Comparison of ENCODE assay signal across 16 cellular contexts in genomic region chr12:1022032-1022970, GRCh38. TPM values are rescaled to one million over a fixed set of nuclear protein-coding genes. Genes with fewer than 3 reads are reported as not detected.
DNase-seq lines count a peak whose midpoint lies in the region; ATAC-seq and TF ChIP-seq lines count a peak whose summit lies in the region.
"Had no signal": no experiment of that assay in that cellular context is flagged by ENCODE, and none has a peak within 500 bp of the region (broad histone marks: within the 10 kb centered on the region; RNA-seq: fewer than 3 reads in every experiment).

No MANE protein-coding gene starts in this region.

- 71% methylated on average over 9 of the region's 9 CpGs for WGBS in liver

- peaks cover 0 to 2% of the 10 kb centered on the region in 2 donors for H3K9me3 Mint-ChIP-seq in activated T-cell treated with anti-CD3 and anti-CD28 coated beads, Interleukin-2, amount 50 U/mL, for 72 hours
- H3K9me3 Mint-ChIP-seq: CD8-positive, alpha-beta memory T cell had no signal

- no peak overlapping the region for H3K27ac ChIP-seq in HEK293 (ENCODE audit: extremely low read depth, low read depth, low read length)
- H3K27ac ChIP-seq in liver (ENCODE audit: low read depth in 1 of 2, low read length in 2 of 2) = no peak overlapping the region
- H3K27ac ChIP-seq: BLaER1, GM23248 had no signal

- H3K4me1 Mint-ChIP-seq in activated T-cell treated with anti-CD3 and anti-CD28 coated beads, Interleukin-2, amount 50 U/mL, for 72 hours (ENCODE audit: low read depth) = no peaks in the 10 kb centered on the region

- no peaks in the 10 kb centered on the region for H3K27me3 Mint-ChIP-seq in activated T-cell treated with anti-CD3 and anti-CD28 coated beads, Interleukin-2, amount 50 U/mL, for 72 hours (ENCODE audit: low read depth)
- H3K27me3 Mint-ChIP-seq: CD8-positive, alpha-beta memory T cell had no signal

- no peak overlapping the region for H3K27ac Mint-ChIP-seq in activated T-cell treated with anti-CD3 and anti-CD28 coated beads, Interleukin-2, amount 50 U/mL, for 72 hours
- H3K27ac Mint-ChIP-seq: CD8-positive, alpha-beta memory T cell had no signal

- POLR2A ChIA-PET in HEK293 (lab: Yijun Ruan, JAX) = no interaction called here

- H3K9ac ChIP-seq in adipocyte (ENCODE audit: low read length) (no peak overlapping the region), liver (ENCODE audit: low read depth in 1 of 2, low read length in 2 of 2) (no peak overlapping the region)
- H3K9ac ChIP-seq: BLaER1, GM23248 had no signal

- DNase-seq in adipocyte (ENCODE audit: low read depth) = peak; percentile 64
- peak; percentile 42 for DNase-seq in fibroblast of pulmonary artery (ENCODE audit: low read depth)
- no peak for DNase-seq in activated T-cell treated with anti-CD3 and anti-CD28 coated beads, Interleukin-2, amount 50 U/mL, for 72 hours
- DNase-seq in NAMALWA (ENCODE audit: low spot score) = no peak
- DNase-seq: 8988T; AML-193; Caco-2; CD8-positive, alpha-beta memory T cell; DMS53; GF-D8; GM23248 had no signal

- CTCF ChIA-PET in HEK293 (lab: Yijun Ruan, JAX) = no interaction called here

- peak in 1 of 2 donors; percentile 5 for TF ChIP-seq RAD21 in liver (IDR thresholded peaks at IDR 0.05)

- H3K4me3 Mint-ChIP-seq in activated T-cell treated with anti-CD3 and anti-CD28 coated beads, Interleukin-2, amount 50 U/mL, for 72 hours = no peak overlapping the region
- H3K4me3 Mint-ChIP-seq: CD8-positive, alpha-beta memory T cell had no signal

- H3K27me3 ChIP-seq in adipocyte (replicated peaks; ENCODE audit: control insufficient read depth, insufficient read depth, low read length) (no peaks in the 10 kb centered on the region), liver (ENCODE audit: control insufficient read depth in 4 of 4, insufficient read depth in 4 of 4, low read length in 3 of 4) (no peaks in the 10 kb centered on the region)
- H3K27me3 ChIP-seq: BLaER1 had no signal

- ATAC-seq in GM21825 (IDR thresholded peaks at IDR 0.05; ENCODE audit: unreplicated experiment) = no peak
- ATAC-seq in activated T-cell treated with anti-CD3 and anti-CD28 coated beads, Interleukin-2, amount 50 U/mL, for 72 hours (replicated peaks in 1 of 2) = no peak
- ATAC-seq: HCT116 had no signal

- no peak for TF ChIP-seq CTCF in HEK293 (tag by site-specific recombination; IDR thresholded peaks at IDR 0.05)
- no peak for TF ChIP-seq CTCF in fibroblast of pulmonary artery (IDR thresholded peaks at IDR 0.05; ENCODE audit: low read length, missing control alignments)
- TF ChIP-seq CTCF in liver (IDR thresholded peaks at IDR 0.05; ENCODE audit: low read depth, low read length, missing input control) = no peak

- H3K36me3 Mint-ChIP-seq in activated T-cell treated with anti-CD3 and anti-CD28 coated beads, Interleukin-2, amount 50 U/mL, for 72 hours (ENCODE audit: insufficient read depth in 2 of 2) = no peaks in the 10 kb centered on the region

- H3K36me3 ChIP-seq in HEK293 (ENCODE audit: control insufficient read depth in 2 of 2, insufficient read depth in 1 of 2, low read length in 2 of 2) (0 out of 3 replicates have a peak, but pooled peaks cover 0 to 3% of the 10 kb centered on the region in 2 experiments), adipocyte (ENCODE audit: control insufficient read depth, insufficient read depth, low read length, severe bottlenecking) (no peaks in the 10 kb centered on the region), liver (ENCODE audit: control insufficient read depth in 4 of 4, insufficient read depth in 3 of 4, low read depth in 1 of 4, low read length in 3 of 4) (no peaks in the 10 kb centered on the region)

- H3K4me3 ChIP-seq in HEK293 (ENCODE audit: low read depth, low read length) (no peak overlapping the region), adipocyte (ENCODE audit: low read length) (no peak overlapping the region), fibroblast of pulmonary artery (replicated peaks; ENCODE audit: low read depth, low read length) (no peak overlapping the region), liver (ENCODE audit: low read depth in 1 of 3, low read length in 3 of 3) (no peak overlapping the region)
- H3K4me3 ChIP-seq: BLaER1, GM23248 had no signal

- no peaks in the 10 kb centered on the region for H3K4me1 ChIP-seq in HEK293 (ENCODE audit: control insufficient read depth, insufficient read depth, low read length)
- H3K4me1 ChIP-seq in adipocyte (ENCODE audit: control insufficient read depth, insufficient read depth, low read length) = no peaks in the 10 kb centered on the region
- peaks cover 0 to 6% (median 2%) of the 10 kb centered on the region in 4 donors for H3K4me1 ChIP-seq in liver (ENCODE audit: control insufficient read depth in 4 of 4, insufficient read depth in 4 of 4, low read length in 3 of 4)
- H3K4me1 ChIP-seq: BLaER1, Caco-2 had no signal

- H3K9me3 ChIP-seq in HEK293 (ENCODE audit: control insufficient read depth, insufficient read depth, low read depth, low read length) = no peaks in the 10 kb centered on the region
- H3K9me3 ChIP-seq in adipocyte (ENCODE audit: control insufficient read depth, low read length) = peaks cover 4% of the 10 kb centered on the region
- no peaks in the 10 kb centered on the region for H3K9me3 ChIP-seq in liver (ENCODE audit: control insufficient read depth in 4 of 4, low read length in 3 of 4)
- H3K9me3 ChIP-seq: Caco-2 had no signal

TF ChIP-seq in HEK293, 187 proteins besides CTCF, POLR2A, EP300 and RAD21:
- TF ChIP-seq ZNF202 (tag by site-specific recombination; IDR thresholded peaks at IDR 0.05; ENCODE audit: borderline replicate concordance) (peak; percentile 33; the same call in 1 of the 2 replicates), GLI2 (tag by site-specific recombination; IDR thresholded peaks at IDR 0.05; ENCODE audit: borderline replicate concordance, low read depth) (no peak), ZNF792 (tag by site-specific recombination; IDR thresholded peaks at IDR 0.05) (no peak), ZNF223 (tag by site-specific recombination; IDR thresholded peaks at IDR 0.05) (no peak), PBX3 (CRISPR knock-in tag; IDR thresholded peaks at IDR 0.05) (no peak)

TF ChIP-seq in liver, 16 proteins besides CTCF, POLR2A, EP300 and RAD21:
- TF ChIP-seq ATF3 (IDR thresholded peaks at IDR 0.05) = no peak
- TF ChIP-seq MAX (IDR thresholded peaks at IDR 0.05) = no peak
- peak in 1 of 2 donors; percentile 36 for TF ChIP-seq RXRA (IDR thresholded peaks at IDR 0.05)
- peak in 1 of 2 donors; percentile 6 for TF ChIP-seq JUND (IDR thresholded peaks at IDR 0.05)
- no peak for TF ChIP-seq SP1 (IDR thresholded peaks at IDR 0.05)
- no peak for TF ChIP-seq REST (IDR thresholded peaks at IDR 0.05)
- peak; percentile 2 for TF ChIP-seq YY1 (IDR thresholded peaks at IDR 0.05)
- TF ChIP-seq GABPA (IDR thresholded peaks at IDR 0.05 in 1 of 2, conservative IDR thresholded peaks at IDR 0.05 in 1 of 2) = no peak
- peak; percentile 48 to 61 for TF ChIP-seq HNF4A (conservative IDR thresholded peaks at IDR 0.05)

RNA-seq across cellular contexts. Expression of gene ERC1, which starts 31.3 kb away (rescaled TPM):
- 10 to 100 TPM in 1 of 2 donors, 1 to 10 TPM in 1; 8.0 to 50.2 TPM for total RNA-seq in liver
- 10 to 100 TPM in 1 of 2 donors, 1 to 10 TPM in 1; 6.2 to 12.5 TPM for polyA plus RNA-seq in liver
- 10 to 100 TPM; 27.5 to 28.9 TPM for total RNA-seq in activated T-cell treated with anti-CD3 and anti-CD28 coated beads, Interleukin-2, amount 50 U/mL, for 72 hours

Comparison
In these comparisons a context has a peak if more than half of its experiments do, and no peak if none do; other contexts are left out.
1. DNase-seq: peak in adipocyte (single experiment) and fibroblast of pulmonary artery (single experiment); none in activated T-cell treated with anti-CD3 and anti-CD28 coated beads, Interleukin-2, amount 50 U/mL, for 72 hours (0 of 2) and NAMALWA (single experiment).